In genomic region chr5:148482697-148483462, GRCh38 we compare ENCODE assay signal across 8 cellular contexts.
A peak's percentile ranks its signal among the peaks of the same experiment; 100 is the strongest.
DNase-seq lines count a peak whose midpoint lies in the region; ATAC-seq, FAIRE-seq and TF ChIP-seq lines count a peak whose summit lies in the region.

No MANE protein-coding gene starts in this region.

- DNase-seq in COLO829 (ENCODE audit: low spot score) (peak; percentile 56), HT-29 (ENCODE audit: low spot score) (peak; percentile 47), T-helper 22 cell (ENCODE audit: low read depth) (peak; percentile 3), brain microvascular endothelial cell (peak; percentile 25), kidney (peak; percentile 76), putamen (ENCODE audit: low spot score) (no peak)
- DNase-seq in stimulated activated CD4-positive, alpha-beta T cell treated with anti-CD3 and anti-CD28 coated beads, TNF-alpha, amount 100 ng/mL, for 4 hours (ENCODE audit: low read depth in 3 of 3): peak; percentile 6 to 31 (median 18)

- intact Hi-C loops in kidney (cut with DNase I): no loop called here

- TF ChIP-seq CTCF in brain microvascular endothelial cell (IDR thresholded peaks at IDR 0.05; ENCODE audit: low read depth, low read length, missing control alignments): peak; percentile 89
- peak; percentile 69 for TF ChIP-seq CTCF in kidney (IDR thresholded peaks at IDR 0.05; ENCODE audit: borderline replicate concordance, extremely low read depth, insufficient read depth)

- H3K4me1 ChIP-seq in kidney (ENCODE audit: control insufficient read depth in 1 of 2, insufficient read depth in 1 of 2, low read depth in 1 of 2, low read length in 2 of 2): no peaks in the 10 kb centered on the region

- no peaks in the 10 kb centered on the region for H3K9me3 ChIP-seq in kidney (ENCODE audit: control insufficient read depth in 1 of 2, low read length in 2 of 2)

- peak; percentile 89 for ATAC-seq in GM21360 (IDR thresholded peaks at IDR 0.05; ENCODE audit: unreplicated experiment)

- no peak overlapping the region for H3K9ac ChIP-seq in kidney (ENCODE audit: low read length in 2 of 2)

- H3K4me3 ChIP-seq in brain microvascular endothelial cell (ENCODE audit: low read depth, low read length) (no peak overlapping the region), kidney (ENCODE audit: low read length in 2 of 2) (no peak overlapping the region)

- H3K36me3 ChIP-seq in brain microvascular endothelial cell (replicated peaks): no peaks in the 10 kb centered on the region
- H3K36me3 ChIP-seq in kidney (ENCODE audit: control insufficient read depth in 1 of 2, insufficient read depth in 2 of 2, low read length in 2 of 2): no peaks in the 10 kb centered on the region

- no peak overlapping the region for H3K27ac ChIP-seq in brain microvascular endothelial cell
- H3K27ac ChIP-seq in kidney (ENCODE audit: low read depth in 2 of 2, low read length in 2 of 2): no peak overlapping the region

- H3K27me3 ChIP-seq in brain microvascular endothelial cell (replicated peaks): no peaks in the 10 kb centered on the region

- no peak for FAIRE-seq in kidney (lab: Jason Lieb, UNC)

- in situ Hi-C loops in brain microvascular endothelial cell (cut with HindIII; ENCODE audit: low pct_ligation_motif_present, low sequenced_read_pairs): no loop called here
